Comparison of ENCODE assay signal across 11 cellular contexts in genomic region chr18:44136326-44136725, GRCh38.
"Had no signal": no experiment of that assay in that cellular context is flagged by ENCODE, and none has a peak within 500 bp of the region (broad histone marks: within the 10 kb centered on the region; RNA-seq: fewer than 3 reads in every experiment).

No MANE protein-coding gene starts in this region.

- H3K27ac ChIP-seq: GM23248 had no signal

- H3K4me1 ChIP-seq: HAP-1 had no signal

- H3K36me3 ChIP-seq: HAP-1 had no signal

- H3K4me3 ChIP-seq: GM23248, GM23338, HAP-1 had no signal

- FAIRE-seq: H1, H54 had no signal

- DNase-seq: GM23248, GOT3, H7, H9, HCEC 1CT, HFFc6 had no signal

- H3K9ac ChIP-seq: GM23248 had no signal

- ATAC-seq: GM23338, HCT116 had no signal

- H3K9me3 ChIP-seq: HAP-1 had no signal
